11 cellular contexts compared by ENCODE assay signal in the genomic region with DNA sequence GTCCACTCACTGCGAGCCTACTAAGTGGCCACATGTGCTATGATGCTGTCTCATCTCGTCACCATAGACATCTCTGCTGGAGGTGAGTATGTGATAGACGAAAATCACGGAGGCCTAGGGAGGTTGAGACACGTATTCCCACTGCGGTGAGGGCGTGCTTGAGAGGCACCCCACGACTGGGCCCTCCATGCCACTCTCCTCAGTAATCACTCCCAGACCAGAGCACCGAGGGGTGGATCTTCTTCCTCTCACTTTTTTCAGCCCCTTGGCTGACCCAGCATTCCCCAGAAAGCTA. TPM values are rescaled to one million over a fixed set of nuclear protein-coding genes. Genes with fewer than 3 reads are reported as not detected.
DNase-seq lines count a peak whose midpoint lies in the region; ATAC-seq and TF ChIP-seq lines count a peak whose summit lies in the region.
"Had no signal": no experiment of that assay in that cellular context is flagged by ENCODE, and none has a peak within 500 bp of the region (broad histone marks: within the 10 kb centered on the region; RNA-seq: fewer than 3 reads in every experiment).

No MANE protein-coding gene starts in this region.

- TF ChIP-seq CTCF in BE2C (IDR thresholded peaks at IDR 0.05; ENCODE audit: low read depth, low read length) = no peak
- no peak for TF ChIP-seq CTCF in ascending aorta (IDR thresholded peaks at IDR 0.05)
- no peak for TF ChIP-seq CTCF in hepatocyte (IDR thresholded peaks at IDR 0.05; ENCODE audit: poor library complexity)
- TF ChIP-seq CTCF in gastrocnemius medialis (IDR thresholded peaks at IDR 0.05 in 4 of 5, conservative IDR thresholded peaks at IDR 0.05 in 1 of 5) = no peak

- H3K27ac ChIP-seq in ascending aorta (peak overlapping the region; percentile 66 to 78), hepatocyte (peak overlapping the region; percentile 62), gastrocnemius medialis (peak overlapping the region; percentile 19 to 52 (median 40))

- intact Hi-C loops in ascending aorta (cut with DNase I) = loop anchor here (2.0 kb wide), 1 partner anchor 28 kb away; a partner anchor contains a TSS
- intact Hi-C loops in gastrocnemius medialis (cut with DNase I; ENCODE audit: low total_unique reads) = no loop called here
- intact Hi-C loops in activated CD4-positive, alpha-beta memory T cell treated with anti-CD3 and anti-CD28 coated beads for 36 hours (cut with micrococcal nuclease) = no loop called here

- peaks cover 45% of the 10 kb centered on the region for H3K4me1 Mint-ChIP-seq in activated CD4-positive, alpha-beta memory T cell treated with anti-CD3 and anti-CD28 coated beads for 36 hours (ENCODE audit: low read depth)

- no peaks in the 10 kb centered on the region for H3K27me3 ChIP-seq in BE2C
- no peaks in the 10 kb centered on the region for H3K27me3 ChIP-seq in ascending aorta
- no peaks in the 10 kb centered on the region for H3K27me3 ChIP-seq in hepatocyte
- H3K27me3 ChIP-seq in gastrocnemius medialis = no peaks in the 10 kb centered on the region

- H3K9me3 ChIP-seq in BE2C (no peaks in the 10 kb centered on the region), ascending aorta (no peaks in the 10 kb centered on the region), hepatocyte (ENCODE audit: low read depth) (no peaks in the 10 kb centered on the region), gastrocnemius medialis (no peaks in the 10 kb centered on the region)
- H3K9me3 ChIP-seq: HAP-1 had no signal

- H3K4me3 ChIP-seq in BE2C (ENCODE audit: low read depth, low read length) (peak overlapping the region; percentile 7; the same call in 1 of the 2 replicates), ascending aorta (peak overlapping the region in 1 of 2 donors; percentile 40), hepatocyte (no peak overlapping the region), gastrocnemius medialis (no peak overlapping the region)
- H3K4me3 ChIP-seq: HAP-1 had no signal

- in situ Hi-C loops in gastrocnemius medialis (cut with MboI; ENCODE audit: low sequenced_read_pairs in 4 of 4) = no loop called here

- H3K36me3 ChIP-seq in BE2C (peaks cover 10% of the 10 kb centered on the region), ascending aorta (no peaks in the 10 kb centered on the region), hepatocyte (replicated peaks; ENCODE audit: insufficient read depth, low read depth) (no peaks in the 10 kb centered on the region), gastrocnemius medialis (no peaks in the 10 kb centered on the region)
- H3K36me3 ChIP-seq: HAP-1 had no signal

- H3K9me3 Mint-ChIP-seq in activated CD4-positive, alpha-beta memory T cell treated with anti-CD3 and anti-CD28 coated beads for 36 hours = no peaks in the 10 kb centered on the region

- TF ChIP-seq POLR2A in gastrocnemius medialis (IDR thresholded peaks at IDR 0.05) = no peak

- WGBS in hepatocyte (ENCODE audit: low lambda C conversion rate, missing lambda C conversion rate) = 75% methylated on average over 9 of the region's 9 CpGs

- H4K20me1 ChIP-seq in hepatocyte (ENCODE audit: insufficient read depth, poor library complexity, severe bottlenecking) = peaks cover 14% of the 10 kb centered on the region

- peaks cover 93% of the 10 kb centered on the region for H3K79me2 ChIP-seq in hepatocyte

- DNase-seq in BE2C = no peak
- no peak for DNase-seq in ascending aorta (ENCODE audit: low spot score in 2 of 2)
- no peak for DNase-seq in hepatocyte (ENCODE audit: low spot score)
- no peak for DNase-seq in gastrocnemius medialis
- no peak for DNase-seq in NCI-H1436 (lab: John Stamatoyannopoulos, UW)
- DNase-seq in GM19240 (ENCODE audit: insufficient read length, low spot score) = no peak
- DNase-seq in T-helper 1 cell = no peak
- no peak for DNase-seq in activated CD4-positive, alpha-beta memory T cell treated with anti-CD3 and anti-CD28 coated beads for 36 hours
- DNase-seq: activated gamma-delta T cell treated with Interleukin-2 at 50 U/mL for 16 hours, SHP77 treated with DMSO at 0.1 percent for 48 hours had no signal

- H3K27me3 Mint-ChIP-seq in activated CD4-positive, alpha-beta memory T cell treated with anti-CD3 and anti-CD28 coated beads for 36 hours = no peaks in the 10 kb centered on the region

- no peak overlapping the region for H2AFZ ChIP-seq in hepatocyte

- no peaks in the 10 kb centered on the region for H3K9me2 ChIP-seq in hepatocyte (replicated peaks; ENCODE audit: insufficient read depth)

- POLR2A ChIA-PET in activated CD4-positive, alpha-beta memory T cell treated with anti-CD3 and anti-CD28 coated beads for 36 hours (lab: Charles Lee) = no interaction called here

- H3K36me3 Mint-ChIP-seq in activated CD4-positive, alpha-beta memory T cell treated with anti-CD3 and anti-CD28 coated beads for 36 hours = no peaks in the 10 kb centered on the region

- no peak overlapping the region for H3K27ac Mint-ChIP-seq in activated CD4-positive, alpha-beta memory T cell treated with anti-CD3 and anti-CD28 coated beads for 36 hours

- H3K4me2 ChIP-seq in hepatocyte = peak overlapping the region; percentile 42

- peak; percentile 18 to 44 for ATAC-seq in gastrocnemius medialis

- H3K4me3 Mint-ChIP-seq in activated CD4-positive, alpha-beta memory T cell treated with anti-CD3 and anti-CD28 coated beads for 36 hours = no peak overlapping the region

- CTCF ChIA-PET in activated CD4-positive, alpha-beta memory T cell treated with anti-CD3 and anti-CD28 coated beads for 36 hours (lab: Charles Lee) = no interaction called here

- H3K4me1 ChIP-seq in BE2C (peaks cover 64% of the 10 kb centered on the region), ascending aorta (peaks cover 12 to 49% of the 10 kb centered on the region in 2 donors), hepatocyte (ENCODE audit: insufficient read depth) (peaks cover 38% of the 10 kb centered on the region), gastrocnemius medialis (no peaks in the 10 kb centered on the region)

RNA-seq across cellular contexts. Expression of a gene that starts 29.0 kb away (rescaled TPM):
- 34.8 TPM for polyA plus RNA-seq in BE2C (2012; ENCODE audit: insufficient read depth, insufficient read length, low read depth)
- total RNA-seq in ascending aorta = 84.9 TPM
- 12.6 and 16.2 TPM in 2 replicates for total RNA-seq in hepatocyte
- 6.9 and 9.3 TPM in 2 replicates for polyA plus RNA-seq in hepatocyte
- total RNA-seq in gastrocnemius medialis = 1 to 10 TPM; 1.5 to 8.6 (median 3.5) TPM
- total RNA-seq in activated CD4-positive, alpha-beta memory T cell treated with anti-CD3 and anti-CD28 coated beads for 36 hours = 10 to 100 TPM; 37.7 to 38.4 TPM
